Comparison of ENCODE assay signal across 28 cellular contexts in the genomic region with DNA sequence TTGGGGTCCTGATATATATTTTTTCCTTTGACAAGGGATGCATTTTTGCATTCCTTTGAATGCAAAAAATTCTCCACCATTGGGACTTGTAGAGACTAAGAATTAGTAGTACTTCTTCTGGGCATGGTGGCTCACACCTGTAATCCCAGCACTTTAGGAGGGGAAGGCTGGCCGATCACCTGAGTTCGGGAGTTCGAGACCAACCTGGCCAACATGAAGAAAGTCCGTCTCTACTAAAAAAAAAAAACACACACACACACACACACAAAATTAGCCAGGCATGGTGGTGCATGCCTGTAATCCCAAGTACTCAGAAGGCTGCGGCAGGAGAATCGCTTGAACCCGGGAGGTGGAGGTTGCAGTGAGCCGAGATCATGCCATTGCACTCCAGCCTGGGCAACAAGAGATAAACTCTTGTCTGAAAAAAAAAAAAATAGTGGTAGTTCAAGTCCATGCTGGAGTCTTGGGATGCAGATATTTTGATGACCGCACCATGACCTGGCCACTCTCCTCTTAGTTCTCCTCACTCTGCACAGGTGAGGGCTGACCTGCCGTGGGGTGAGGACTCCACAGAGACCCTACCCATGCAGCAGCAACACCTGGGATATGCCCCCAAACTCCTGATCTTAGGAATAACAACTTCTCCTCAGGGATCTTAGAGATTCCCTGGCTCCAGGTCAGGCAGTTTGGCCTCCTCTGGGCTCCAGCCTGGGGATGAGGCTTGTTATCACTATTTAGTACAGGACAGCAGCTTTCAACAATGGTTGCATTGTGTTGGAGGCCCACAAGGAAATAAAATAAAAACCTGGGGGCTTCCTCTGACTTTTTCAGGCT.
"Had no signal": no experiment of that assay in that cellular context is flagged by ENCODE, and none has a peak within 500 bp of the region (broad histone marks: within the 10 kb centered on the region; RNA-seq: fewer than 3 reads in every experiment).

No MANE protein-coding gene starts in this region.

- H3K4me1 ChIP-seq: SJCRH30 had no signal

- DNase-seq: activated CD4-positive, alpha-beta memory T cell treated with anti-CD3 and anti-CD28 coated beads, Interleukin-2, amount 10 ng/mL, durations not matched to agents 7 days and 5 days; activated CD4-positive, alpha-beta T cell treated with anti-CD3 and anti-CD28 coated beads for 1 hour; activated CD4-positive, alpha-beta T cell treated with anti-CD3 and anti-CD28 coated beads for 48 hours; activated CD4-positive, CD25-positive, alpha-beta regulatory T cell; activated CD8-positive, alpha-beta memory T cell treated with anti-CD3 and anti-CD28 coated beads for 24 hours; activated CD8-positive, alpha-beta memory T cell treated with anti-CD3 and anti-CD28 coated beads, Interleukin-2, amount 10 ng/mL, durations not matched to agents 7 days and 5 days; activated CD8-positive, alpha-beta memory T cell treated with anti-CD3 and anti-CD28 coated beads, Interleukin-2, amount 50 U/mL, for 48 hours; activated effector memory CD4-positive, alpha-beta T cell treated with Interleukin-2 at 50 U/mL for 16 hours; activated naive CD4-positive, alpha-beta T cell treated with anti-CD3 and anti-CD28 coated beads, Interleukin-2, amount 10 ng/mL, durations not matched to agents 7 days and 5 days; activated naive CD8-positive, alpha-beta T cell treated with anti-CD3 and anti-CD28 coated beads, Interleukin-2, amount 50 U/mL, for 24 hours; activated T-cell treated with anti-CD3 and anti-CD28 coated beads, Interleukin-2, amount 50 U/mL, for 48 hours; aorta; brain microvascular endothelial cell; NCI-H1105; NCI-H1417 treated with DMSO at 0.1 percent for 48 hours; NCI-H187 treated with DMSO at 0.1 percent for 48 hours; NCI-H2081 treated with DMSO at 0.1 percent for 48 hours; NCI-H345; NCI-H524 treated with DMSO at 0.1 percent for 48 hours; SHP77; SJCRH30; T1000; WERI-Rb-1 had no signal

- H3K9me3 Mint-ChIP-seq: activated CD4-positive, alpha-beta memory T cell treated with anti-CD3 and anti-CD28 coated beads, Interleukin-2, amount 10 ng/mL, durations not matched to agents 7 days and 5 days; activated naive CD4-positive, alpha-beta T cell treated with anti-CD3 and anti-CD28 coated beads, Interleukin-2, amount 10 ng/mL, durations not matched to agents 7 days and 5 days; activated naive CD8-positive, alpha-beta T cell treated with anti-CD3 and anti-CD28 coated beads, Interleukin-2, amount 50 U/mL, for 24 hours; central memory CD8-positive, alpha-beta T cell had no signal

- H3K36me3 ChIP-seq: brain microvascular endothelial cell, SJCRH30, WERI-Rb-1 had no signal

- ATAC-seq: activated CD8-positive, alpha-beta memory T cell treated with anti-CD3 and anti-CD28 coated beads, Interleukin-2, amount 10 ng/mL, durations not matched to agents 7 days and 5 days; activated naive CD8-positive, alpha-beta T cell treated with anti-CD3 and anti-CD28 coated beads, Interleukin-2, amount 50 U/mL, for 24 hours; Panc1 had no signal

- H3K4me2 ChIP-seq: KMS-11 had no signal

- H3K27ac ChIP-seq: brain microvascular endothelial cell, KMS-11, SJCRH30, SK-N-MC, WERI-Rb-1 had no signal

- H3K27me3 Mint-ChIP-seq: activated naive CD8-positive, alpha-beta T cell; activated naive CD8-positive, alpha-beta T cell treated with anti-CD3 and anti-CD28 coated beads, Interleukin-2, amount 50 U/mL, for 24 hours had no signal

- H3K4me3 ChIP-seq: SJCRH30, SK-N-MC had no signal

- H3K4me1 Mint-ChIP-seq: activated naive CD4-positive, alpha-beta T cell treated with anti-CD3 and anti-CD28 coated beads, Interleukin-2, amount 10 ng/mL, durations not matched to agents 7 days and 5 days; central memory CD8-positive, alpha-beta T cell had no signal

- H3K27ac Mint-ChIP-seq: activated CD4-positive, alpha-beta memory T cell treated with anti-CD3 and anti-CD28 coated beads, Interleukin-2, amount 10 ng/mL, durations not matched to agents 7 days and 5 days; activated CD8-positive, alpha-beta memory T cell treated with anti-CD3 and anti-CD28 coated beads, Interleukin-2, amount 10 ng/mL, durations not matched to agents 7 days and 5 days; activated naive CD4-positive, alpha-beta T cell treated with anti-CD3 and anti-CD28 coated beads, Interleukin-2, amount 10 ng/mL, durations not matched to agents 7 days and 5 days; activated naive CD8-positive, alpha-beta T cell; activated naive CD8-positive, alpha-beta T cell treated with anti-CD3 and anti-CD28 coated beads, Interleukin-2, amount 50 U/mL, for 24 hours had no signal

- H3K9ac ChIP-seq: KMS-11 had no signal

- H3K36me3 Mint-ChIP-seq: activated CD8-positive, alpha-beta memory T cell treated with anti-CD3 and anti-CD28 coated beads, Interleukin-2, amount 10 ng/mL, durations not matched to agents 7 days and 5 days; activated naive CD4-positive, alpha-beta T cell treated with anti-CD3 and anti-CD28 coated beads, Interleukin-2, amount 10 ng/mL, durations not matched to agents 7 days and 5 days; activated naive CD8-positive, alpha-beta T cell had no signal

- H3K4me3 Mint-ChIP-seq: activated CD4-positive, alpha-beta memory T cell treated with anti-CD3 and anti-CD28 coated beads, Interleukin-2, amount 10 ng/mL, durations not matched to agents 7 days and 5 days; activated CD8-positive, alpha-beta memory T cell treated with anti-CD3 and anti-CD28 coated beads, Interleukin-2, amount 10 ng/mL, durations not matched to agents 7 days and 5 days; activated naive CD4-positive, alpha-beta T cell treated with anti-CD3 and anti-CD28 coated beads, Interleukin-2, amount 10 ng/mL, durations not matched to agents 7 days and 5 days; activated naive CD8-positive, alpha-beta T cell; activated naive CD8-positive, alpha-beta T cell treated with anti-CD3 and anti-CD28 coated beads, Interleukin-2, amount 50 U/mL, for 24 hours; central memory CD8-positive, alpha-beta T cell had no signal

- H3K27me3 ChIP-seq: SJCRH30 had no signal
